ENCODE assay signal across 1 cellular context in genomic region chr11:394034-394857, GRCh38.
A peak's percentile ranks its signal among the peaks of the same experiment; 100 is the strongest.
TF ChIP-seq lines count a peak whose summit lies in the region.

Gene PKP3, plus strand, starts transcription at chr11:394209. Its CDS starts 84 bp downstream, at chr11:394293.

TF ChIP-seq in A549, 52 proteins besides CTCF, POLR2A, EP300 and RAD21 (continued from another document):
- TF ChIP-seq USF2 (IDR thresholded peaks at IDR 0.05) (no peak), SREBF2 (IDR thresholded peaks at IDR 0.05) (no peak), CHD4 (IDR thresholded peaks at IDR 0.05; ENCODE audit: borderline replicate concordance) (no peak), MAZ (IDR thresholded peaks at IDR 0.05; ENCODE audit: borderline replicate concordance, low read depth, low read length) (no peak), EHF (CRISPR knock-in tag; IDR thresholded peaks at IDR 0.05) (no peak), JUN (IDR thresholded peaks at IDR 0.05) (peak; percentile 74 to 77), KDM5A (IDR thresholded peaks at IDR 0.05) (no peak), HOXB5 (CRISPR knock-in tag; IDR thresholded peaks at IDR 0.05) (no peak), NPAS2 (CRISPR knock-in tag; IDR thresholded peaks at IDR 0.05; ENCODE audit: borderline replicate concordance) (no peak), RCOR1 (IDR thresholded peaks at IDR 0.05; ENCODE audit: low read depth, low read length) (no peak), ZC3H11A (IDR thresholded peaks at IDR 0.05) (no peak), BHLHE40 (IDR thresholded peaks at IDR 0.05; ENCODE audit: low read depth, low read length) (no peak), FOSB (CRISPR knock-in tag; IDR thresholded peaks at IDR 0.05) (no peak), RNF2 (IDR thresholded peaks at IDR 0.05; ENCODE audit: borderline replicate concordance, low read depth) (no peak), HDAC2 (IDR thresholded peaks at IDR 0.05) (no peak), SMC3 (IDR thresholded peaks at IDR 0.05) (no peak), POLR2AphosphoS2 (conservative IDR thresholded peaks at IDR 0.05; ENCODE audit: low read length) (no peak), TP53 (CRISPR knock-in tag; IDR thresholded peaks at IDR 0.05) (no peak), BCL3 (IDR thresholded peaks at IDR 0.05) (0 out of 3 replicates have a peak, but pooled peaks have one; percentile 39), PHF8 (IDR thresholded peaks at IDR 0.05; ENCODE audit: borderline replicate concordance, low read depth) (no peak), CBX2 (IDR thresholded peaks at IDR 0.05; ENCODE audit: borderline replicate concordance, low read depth) (no peak), HOXA7 (CRISPR knock-in tag; IDR thresholded peaks at IDR 0.05) (no peak)
- TF ChIP-seq, protein P1, sequence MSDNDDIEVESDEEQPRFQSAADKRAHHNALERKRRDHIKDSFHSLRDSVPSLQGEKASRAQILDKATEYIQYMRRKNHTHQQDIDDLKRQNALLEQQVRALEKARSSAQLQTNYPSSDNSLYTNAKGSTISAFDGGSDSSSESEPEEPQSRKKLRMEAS (IDR thresholded peaks at IDR 0.05) = peak; percentile 77
- TF ChIP-seq, protein P2, sequence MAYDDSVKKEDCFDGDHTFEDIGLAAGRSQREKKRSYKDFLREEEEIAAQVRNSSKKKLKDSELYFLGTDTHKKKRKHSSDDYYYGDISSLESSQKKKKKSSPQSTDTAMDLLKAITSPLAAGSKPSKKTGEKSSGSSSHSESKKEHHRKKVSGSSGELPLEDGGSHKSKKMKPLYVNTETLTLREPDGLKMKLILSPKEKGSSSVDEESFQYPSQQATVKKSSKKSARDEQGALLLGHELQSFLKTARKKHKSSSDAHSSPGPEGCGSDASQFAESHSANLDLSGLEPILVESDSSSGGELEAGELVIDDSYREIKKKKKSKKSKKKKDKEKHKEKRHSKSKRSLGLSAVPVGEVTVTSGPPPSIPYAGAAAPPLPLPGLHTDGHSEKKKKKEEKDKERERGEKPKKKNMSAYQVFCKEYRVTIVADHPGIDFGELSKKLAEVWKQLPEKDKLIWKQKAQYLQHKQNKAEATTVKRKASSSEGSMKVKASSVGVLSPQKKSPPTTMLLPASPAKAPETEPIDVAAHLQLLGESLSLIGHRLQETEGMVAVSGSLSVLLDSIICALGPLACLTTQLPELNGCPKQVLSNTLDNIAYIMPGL (CRISPR knock-in tag; IDR thresholded peaks at IDR 0.05; ENCODE audit: borderline replicate concordance) = no peak
- TF ChIP-seq, protein P3, sequence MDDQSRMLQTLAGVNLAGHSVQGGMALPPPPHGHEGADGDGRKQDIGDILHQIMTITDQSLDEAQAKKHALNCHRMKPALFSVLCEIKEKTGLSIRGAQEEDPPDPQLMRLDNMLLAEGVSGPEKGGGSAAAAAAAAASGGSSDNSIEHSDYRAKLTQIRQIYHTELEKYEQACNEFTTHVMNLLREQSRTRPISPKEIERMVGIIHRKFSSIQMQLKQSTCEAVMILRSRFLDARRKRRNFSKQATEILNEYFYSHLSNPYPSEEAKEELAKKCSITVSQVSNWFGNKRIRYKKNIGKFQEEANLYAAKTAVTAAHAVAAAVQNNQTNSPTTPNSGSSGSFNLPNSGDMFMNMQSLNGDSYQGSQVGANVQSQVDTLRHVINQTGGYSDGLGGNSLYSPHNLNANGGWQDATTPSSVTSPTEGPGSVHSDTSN (IDR thresholded peaks at IDR 0.05) = no peak
- TF ChIP-seq, protein P4, sequence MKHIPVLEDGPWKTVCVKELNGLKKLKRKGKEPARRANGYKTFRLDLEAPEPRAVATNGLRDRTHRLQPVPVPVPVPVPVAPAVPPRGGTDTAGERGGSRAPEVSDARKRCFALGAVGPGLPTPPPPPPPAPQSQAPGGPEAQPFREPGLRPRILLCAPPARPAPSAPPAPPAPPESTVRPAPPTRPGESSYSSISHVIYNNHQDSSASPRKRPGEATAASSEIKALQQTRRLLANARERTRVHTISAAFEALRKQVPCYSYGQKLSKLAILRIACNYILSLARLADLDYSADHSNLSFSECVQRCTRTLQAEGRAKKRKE (CRISPR knock-in tag; IDR thresholded peaks at IDR 0.05; ENCODE audit: low read depth) = no peak
